Comparison of ENCODE assay signal across 2 cellular contexts in the genomic region with DNA sequence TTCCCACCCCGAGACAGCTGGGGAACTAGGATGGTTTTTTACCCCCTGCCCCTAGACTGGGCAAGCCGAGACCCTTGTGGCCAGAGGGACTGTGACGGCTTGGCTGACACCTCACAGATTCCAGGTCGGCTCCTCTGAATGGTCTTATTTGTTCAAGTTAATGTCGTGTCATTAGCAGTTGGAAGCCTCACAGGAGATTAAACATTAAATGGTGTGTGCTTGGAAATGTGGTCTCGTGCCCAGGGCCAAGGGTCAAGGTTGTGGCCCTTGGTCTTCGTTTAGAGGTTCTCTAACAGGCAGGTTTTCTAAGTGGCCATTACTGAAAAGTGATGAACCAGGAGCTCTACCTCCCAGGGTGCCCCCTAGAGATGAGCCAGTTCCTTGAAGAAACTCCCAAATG.
TF ChIP-seq lines count a peak whose summit lies in the region.

No MANE protein-coding gene starts in this region.

TF ChIP-seq in HEK293, 187 proteins besides CTCF, POLR2A, EP300 and RAD21 (continued from another document):
- no peak for TF ChIP-seq ZNF704 (tag by site-specific recombination; IDR thresholded peaks at IDR 0.05)
- peak; percentile 67 for TF ChIP-seq GLIS1 (tag by site-specific recombination; IDR thresholded peaks at IDR 0.05)
- no peak for TF ChIP-seq ZNF776 (tag by site-specific recombination; IDR thresholded peaks at IDR 0.05; ENCODE audit: borderline replicate concordance)
- TF ChIP-seq ZNF354C (tag by site-specific recombination; IDR thresholded peaks at IDR 0.05; ENCODE audit: borderline replicate concordance, low read depth): no peak
- TF ChIP-seq ZNF501 (tag by site-specific recombination; IDR thresholded peaks at IDR 0.05): no peak
TF ChIP-seq in HEK293: peak in this region for 1.

TF ChIP-seq in HepG2, 621 proteins besides CTCF, POLR2A, EP300 and RAD21 (continued from another document and continues in another):
- TF ChIP-seq ZNF574 (CRISPR knock-in tag; IDR thresholded peaks at IDR 0.05) (no peak), KAT8 (CRISPR knock-in tag; IDR thresholded peaks at IDR 0.05) (no peak), BCL6 (CRISPR knock-in tag; IDR thresholded peaks at IDR 0.05) (peak; percentile 74; the same call in 1 of the 2 replicates), ZSCAN12 (CRISPR knock-in tag; IDR thresholded peaks at IDR 0.05) (no peak), DNMT1 (CRISPR knock-in tag; IDR thresholded peaks at IDR 0.05) (no peak), HINFP (CRISPR knock-in tag; IDR thresholded peaks at IDR 0.05; ENCODE audit: low read depth) (no peak), CBFB (CRISPR knock-in tag; IDR thresholded peaks at IDR 0.05) (no peak), ZNF761 (CRISPR knock-in tag; conservative IDR thresholded peaks at IDR 0.05) (no peak), ISX (CRISPR knock-in tag; conservative IDR thresholded peaks at IDR 0.05) (no peak), ZFP1 (CRISPR knock-in tag; IDR thresholded peaks at IDR 0.05) (no peak), HDAC1 (CRISPR knock-in tag; IDR thresholded peaks at IDR 0.05) (no peak), CBX5 (CRISPR knock-in tag; IDR thresholded peaks at IDR 0.05; ENCODE audit: borderline replicate concordance) (no peak), PITX1 (CRISPR knock-in tag; IDR thresholded peaks at IDR 0.05) (0 out of 2 replicates have a peak, but pooled peaks have one; percentile 22), NFATC3 (CRISPR knock-in tag; IDR thresholded peaks at IDR 0.05) (no peak), NPAS2 (CRISPR knock-in tag; IDR thresholded peaks at IDR 0.05; ENCODE audit: borderline replicate concordance) (no peak), HES4 (CRISPR knock-in tag; IDR thresholded peaks at IDR 0.05; ENCODE audit: borderline replicate concordance) (no peak), PTBP1 (IDR thresholded peaks at IDR 0.05; ENCODE audit: low read depth, low read length, poor library complexity, severe bottlenecking) (no peak), XRCC5 (optimal IDR thresholded peaks at IDR 0.05; ENCODE audit: low read length) (no peak), BHLHE40 (IDR thresholded peaks at IDR 0.05; ENCODE audit: low read length) (peak; percentile 82), ZSCAN9 (CRISPR knock-in tag; IDR thresholded peaks at IDR 0.05; ENCODE audit: borderline replicate concordance) (no peak), ZNF557 (CRISPR knock-in tag; IDR thresholded peaks at IDR 0.05) (no peak), SAFB2 (CRISPR knock-in tag; IDR thresholded peaks at IDR 0.05; ENCODE audit: borderline replicate concordance, low read depth) (no peak), ZNF275 (CRISPR knock-in tag; IDR thresholded peaks at IDR 0.05; ENCODE audit: borderline replicate concordance) (no peak), NR2F2 (IDR thresholded peaks at IDR 0.05; ENCODE audit: borderline replicate concordance, low read depth) (peak; percentile 45; the same call in 1 of the 2 replicates), GATA4 (IDR thresholded peaks at IDR 0.05; ENCODE audit: borderline replicate concordance, low read depth) (no peak), SOX6 (IDR thresholded peaks at IDR 0.05) (no peak), SOX6 (CRISPR knock-in tag; IDR thresholded peaks at IDR 0.05) (peak; percentile 38; the same call in 1 of the 2 replicates), HNF4A (CRISPR knock-in tag; IDR thresholded peaks at IDR 0.05) (peak; percentile 89), PATZ1 (CRISPR knock-in tag; IDR thresholded peaks at IDR 0.05) (0 out of 2 replicates have a peak, but pooled peaks have one; percentile 21), HNRNPLL (IDR thresholded peaks at IDR 0.05; ENCODE audit: low read depth, low read length, poor library complexity, severe bottlenecking) (no peak), ZNF598 (CRISPR knock-in tag; IDR thresholded peaks at IDR 0.05; ENCODE audit: borderline replicate concordance) (no peak), IRF2 (CRISPR knock-in tag; IDR thresholded peaks at IDR 0.05) (no peak), PCBP1 (IDR thresholded peaks at IDR 0.05; ENCODE audit: borderline replicate concordance, low read depth, low read length) (no peak), ZNF766 (CRISPR knock-in tag; IDR thresholded peaks at IDR 0.05; ENCODE audit: borderline replicate concordance) (no peak), HIC2 (CRISPR knock-in tag; IDR thresholded peaks at IDR 0.05; ENCODE audit: low read depth) (no peak), MTF2 (CRISPR knock-in tag; IDR thresholded peaks at IDR 0.05; ENCODE audit: borderline replicate concordance) (no peak), ZFP36L2 (CRISPR knock-in tag; IDR thresholded peaks at IDR 0.05) (no peak), ZC3H4 (CRISPR knock-in tag; IDR thresholded peaks at IDR 0.05; ENCODE audit: borderline replicate concordance) (no peak), PAWR (CRISPR knock-in tag; IDR thresholded peaks at IDR 0.05; ENCODE audit: borderline replicate concordance) (no peak), ZNF747 (CRISPR knock-in tag; IDR thresholded peaks at IDR 0.05; ENCODE audit: borderline replicate concordance) (no peak), RFX3 (CRISPR knock-in tag; IDR thresholded peaks at IDR 0.05) (no peak)
- TF ChIP-seq, protein P1, sequence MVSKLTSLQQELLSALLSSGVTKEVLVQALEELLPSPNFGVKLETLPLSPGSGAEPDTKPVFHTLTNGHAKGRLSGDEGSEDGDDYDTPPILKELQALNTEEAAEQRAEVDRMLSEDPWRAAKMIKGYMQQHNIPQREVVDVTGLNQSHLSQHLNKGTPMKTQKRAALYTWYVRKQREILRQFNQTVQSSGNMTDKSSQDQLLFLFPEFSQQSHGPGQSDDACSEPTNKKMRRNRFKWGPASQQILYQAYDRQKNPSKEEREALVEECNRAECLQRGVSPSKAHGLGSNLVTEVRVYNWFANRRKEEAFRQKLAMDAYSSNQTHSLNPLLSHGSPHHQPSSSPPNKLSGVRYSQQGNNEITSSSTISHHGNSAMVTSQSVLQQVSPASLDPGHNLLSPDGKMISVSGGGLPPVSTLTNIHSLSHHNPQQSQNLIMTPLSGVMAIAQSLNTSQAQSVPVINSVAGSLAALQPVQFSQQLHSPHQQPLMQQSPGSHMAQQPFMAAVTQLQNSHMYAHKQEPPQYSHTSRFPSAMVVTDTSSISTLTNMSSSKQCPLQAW (CRISPR knock-in tag; IDR thresholded peaks at IDR 0.05): no peak
- TF ChIP-seq, protein P2, sequence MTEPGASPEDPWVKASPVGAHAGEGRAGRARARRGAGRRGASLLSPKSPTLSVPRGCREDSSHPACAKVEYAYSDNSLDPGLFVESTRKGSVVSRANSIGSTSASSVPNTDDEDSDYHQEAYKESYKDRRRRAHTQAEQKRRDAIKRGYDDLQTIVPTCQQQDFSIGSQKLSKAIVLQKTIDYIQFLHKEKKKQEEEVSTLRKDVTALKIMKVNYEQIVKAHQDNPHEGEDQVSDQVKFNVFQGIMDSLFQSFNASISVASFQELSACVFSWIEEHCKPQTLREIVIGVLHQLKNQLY (CRISPR knock-in tag; IDR thresholded peaks at IDR 0.05): no peak
- TF ChIP-seq, protein P3, sequence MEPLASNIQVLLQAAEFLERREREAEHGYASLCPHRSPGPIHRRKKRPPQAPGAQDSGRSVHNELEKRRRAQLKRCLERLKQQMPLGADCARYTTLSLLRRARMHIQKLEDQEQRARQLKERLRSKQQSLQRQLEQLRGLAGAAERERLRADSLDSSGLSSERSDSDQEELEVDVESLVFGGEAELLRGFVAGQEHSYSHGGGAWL (CRISPR knock-in tag; IDR thresholded peaks at IDR 0.05): no peak
- TF ChIP-seq, protein P4, sequence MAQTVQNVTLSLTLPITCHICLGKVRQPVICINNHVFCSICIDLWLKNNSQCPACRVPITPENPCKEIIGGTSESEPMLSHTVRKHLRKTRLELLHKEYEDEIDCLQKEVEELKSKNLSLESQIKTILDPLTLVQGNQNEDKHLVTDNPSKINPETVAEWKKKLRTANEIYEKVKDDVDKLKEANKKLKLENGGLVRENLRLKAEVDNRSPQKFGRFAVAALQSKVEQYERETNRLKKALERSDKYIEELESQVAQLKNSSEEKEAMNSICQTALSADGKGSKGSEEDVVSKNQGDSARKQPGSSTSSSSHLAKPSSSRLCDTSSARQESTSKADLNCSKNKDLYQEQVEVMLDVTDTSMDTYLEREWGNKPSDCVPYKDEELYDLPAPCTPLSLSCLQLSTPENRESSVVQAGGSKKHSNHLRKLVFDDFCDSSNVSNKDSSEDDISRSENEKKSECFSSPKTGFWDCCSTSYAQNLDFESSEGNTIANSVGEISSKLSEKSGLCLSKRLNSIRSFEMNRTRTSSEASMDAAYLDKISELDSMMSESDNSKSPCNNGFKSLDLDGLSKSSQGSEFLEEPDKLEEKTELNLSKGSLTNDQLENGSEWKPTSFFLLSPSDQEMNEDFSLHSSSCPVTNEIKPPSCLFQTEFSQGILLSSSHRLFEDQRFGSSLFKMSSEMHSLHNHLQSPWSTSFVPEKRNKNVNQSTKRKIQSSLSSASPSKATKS (CRISPR knock-in tag; IDR thresholded peaks at IDR 0.05): no peak
